Comparison of ENCODE assay signal across 2 cellular contexts in the genomic region with DNA sequence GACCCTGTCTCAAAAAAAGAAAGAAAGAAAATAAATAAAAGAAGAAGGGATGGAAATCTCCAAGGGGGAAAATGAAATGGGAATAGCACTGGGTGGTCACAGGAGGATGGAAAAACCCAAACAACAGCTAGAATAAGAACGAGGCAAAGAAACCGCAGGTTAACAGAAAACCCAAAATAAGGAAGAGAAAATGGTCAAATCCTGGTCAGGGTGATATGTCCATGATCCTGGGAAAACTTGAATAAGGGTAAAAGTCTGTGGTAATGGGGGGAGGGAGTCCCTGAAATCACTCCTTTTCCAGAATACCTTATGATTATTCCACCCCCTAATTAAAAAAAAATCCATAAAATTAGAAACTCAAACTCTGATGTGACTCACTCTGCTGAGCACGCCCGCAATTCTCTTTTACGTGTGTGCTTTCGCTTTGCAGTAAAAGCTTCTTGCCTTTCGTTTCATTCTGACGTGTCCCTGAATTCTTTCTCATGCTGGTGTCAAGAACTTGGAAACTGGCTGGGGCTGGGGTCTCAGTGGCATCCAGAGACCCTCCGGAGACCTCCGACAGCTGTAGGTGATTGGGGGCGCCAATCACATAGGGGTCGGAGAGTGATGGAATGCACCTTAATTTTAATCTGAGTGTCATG.
TF ChIP-seq lines count a peak whose summit lies in the region.

No MANE protein-coding gene starts in this region.

TF ChIP-seq in K562, 482 proteins besides CTCF, POLR2A, EP300 and RAD21 (continued from another document and continues in another):
- TF ChIP-seq CHD7 (IDR thresholded peaks at IDR 0.05; ENCODE audit: low read depth, low read length) (no peak), ZNF79 (CRISPR knock-in tag; IDR thresholded peaks at IDR 0.05; ENCODE audit: low read depth) (no peak), TEAD4 (IDR thresholded peaks at IDR 0.05; ENCODE audit: low read length) (no peak), TEAD4 (CRISPR knock-in tag; IDR thresholded peaks at IDR 0.05; ENCODE audit: borderline replicate concordance) (no peak), ZC3H4 (CRISPR knock-in tag; IDR thresholded peaks at IDR 0.05; ENCODE audit: borderline replicate concordance) (no peak)
- TF ChIP-seq, protein P1, sequence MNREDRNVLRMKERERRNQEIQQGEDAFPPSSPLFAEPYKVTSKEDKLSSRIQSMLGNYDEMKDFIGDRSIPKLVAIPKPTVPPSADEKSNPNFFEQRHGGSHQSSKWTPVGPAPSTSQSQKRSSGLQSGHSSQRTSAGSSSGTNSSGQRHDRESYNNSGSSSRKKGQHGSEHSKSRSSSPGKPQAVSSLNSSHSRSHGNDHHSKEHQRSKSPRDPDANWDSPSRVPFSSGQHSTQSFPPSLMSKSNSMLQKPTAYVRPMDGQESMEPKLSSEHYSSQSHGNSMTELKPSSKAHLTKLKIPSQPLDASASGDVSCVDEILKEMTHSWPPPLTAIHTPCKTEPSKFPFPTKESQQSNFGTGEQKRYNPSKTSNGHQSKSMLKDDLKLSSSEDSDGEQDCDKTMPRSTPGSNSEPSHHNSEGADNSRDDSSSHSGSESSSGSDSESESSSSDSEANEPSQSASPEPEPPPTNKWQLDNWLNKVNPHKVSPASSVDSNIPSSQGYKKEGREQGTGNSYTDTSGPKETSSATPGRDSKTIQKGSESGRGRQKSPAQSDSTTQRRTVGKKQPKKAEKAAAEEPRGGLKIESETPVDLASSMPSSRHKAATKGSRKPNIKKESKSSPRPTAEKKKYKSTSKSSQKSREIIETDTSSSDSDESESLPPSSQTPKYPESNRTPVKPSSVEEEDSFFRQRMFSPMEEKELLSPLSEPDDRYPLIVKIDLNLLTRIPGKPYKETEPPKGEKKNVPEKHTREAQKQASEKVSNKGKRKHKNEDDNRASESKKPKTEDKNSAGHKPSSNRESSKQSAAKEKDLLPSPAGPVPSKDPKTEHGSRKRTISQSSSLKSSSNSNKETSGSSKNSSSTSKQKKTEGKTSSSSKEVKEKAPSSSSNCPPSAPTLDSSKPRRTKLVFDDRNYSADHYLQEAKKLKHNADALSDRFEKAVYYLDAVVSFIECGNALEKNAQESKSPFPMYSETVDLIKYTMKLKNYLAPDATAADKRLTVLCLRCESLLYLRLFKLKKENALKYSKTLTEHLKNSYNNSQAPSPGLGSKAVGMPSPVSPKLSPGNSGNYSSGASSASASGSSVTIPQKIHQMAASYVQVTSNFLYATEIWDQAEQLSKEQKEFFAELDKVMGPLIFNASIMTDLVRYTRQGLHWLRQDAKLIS (CRISPR knock-in tag; IDR thresholded peaks at IDR 0.05), result no peak

TF ChIP-seq in WTC11, 78 proteins besides CTCF, POLR2A, EP300 and RAD21 (continued from another document):
- TF ChIP-seq, protein P2, sequence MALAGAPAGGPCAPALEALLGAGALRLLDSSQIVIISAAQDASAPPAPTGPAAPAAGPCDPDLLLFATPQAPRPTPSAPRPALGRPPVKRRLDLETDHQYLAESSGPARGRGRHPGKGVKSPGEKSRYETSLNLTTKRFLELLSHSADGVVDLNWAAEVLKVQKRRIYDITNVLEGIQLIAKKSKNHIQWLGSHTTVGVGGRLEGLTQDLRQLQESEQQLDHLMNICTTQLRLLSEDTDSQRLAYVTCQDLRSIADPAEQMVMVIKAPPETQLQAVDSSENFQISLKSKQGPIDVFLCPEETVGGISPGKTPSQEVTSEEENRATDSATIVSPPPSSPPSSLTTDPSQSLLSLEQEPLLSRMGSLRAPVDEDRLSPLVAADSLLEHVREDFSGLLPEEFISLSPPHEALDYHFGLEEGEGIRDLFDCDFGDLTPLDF (CRISPR knock-in tag; IDR thresholded peaks at IDR 0.05), result no peak
